Comparison of ENCODE assay signal across 14 cellular contexts in genomic region chr11:94147433-94147845, GRCh38. TPM values are rescaled to one million over a fixed set of nuclear protein-coding genes. Genes with fewer than 3 reads are reported as not detected.
DNase-seq lines count a peak whose midpoint lies in the region; ATAC-seq and TF ChIP-seq lines count a peak whose summit lies in the region.
"Had no signal": no experiment of that assay in that cellular context is flagged by ENCODE, and none has a peak within 500 bp of the region (broad histone marks: within the 10 kb centered on the region; RNA-seq: fewer than 3 reads in every experiment).

No MANE protein-coding gene starts in this region.

- no peak overlapping the region for H3K27ac ChIP-seq in ascending aorta
- H3K27ac ChIP-seq: coronary artery, GM23248 had no signal

- H3K27ac Mint-ChIP-seq in T-helper 1 cell treated with Interleukin-12 subunit alpha and Interleukin-12 subunit beta and Interleukin-4 antibody, amounts not matched to agents 30 μg/mL and 1 μg/mL, for 36 hours: no peak overlapping the region
- H3K27ac Mint-ChIP-seq in activated CD4-positive, alpha-beta T cell treated with anti-CD3 and anti-CD28 coated beads, Interleukin-2, amount 10 ng/mL, durations not matched to agents 24 days and 14 days: peak overlapping the region; percentile 82
- H3K27ac Mint-ChIP-seq in naive B cell: peak overlapping the region in 4 of 6 donors; percentile 26 to 90 (median 46)

- no peak overlapping the region for H3K4me3 ChIP-seq in ascending aorta
- H3K4me3 ChIP-seq: A549, coronary artery, GM23248, smooth muscle cell had no signal

- H3K4me1 ChIP-seq in ascending aorta: peaks cover 17 to 48% of the 10 kb centered on the region in 2 donors

- ATAC-seq in HG02678 (IDR thresholded peaks at IDR 0.05; ENCODE audit: unreplicated experiment) (peak; percentile 31), naive B cell (ENCODE audit: low read depth in 2 of 2) (no peak)
- ATAC-seq: A549 had no signal

- peaks cover 47% of the 10 kb centered on the region for H3K4me1 Mint-ChIP-seq in T-helper 1 cell treated with Interleukin-12 subunit alpha and Interleukin-12 subunit beta and Interleukin-4 antibody, amounts not matched to agents 30 μg/mL and 1 μg/mL, for 36 hours (ENCODE audit: low read depth)
- H3K4me1 Mint-ChIP-seq in activated CD4-positive, alpha-beta T cell treated with anti-CD3 and anti-CD28 coated beads, Interleukin-2, amount 10 ng/mL, durations not matched to agents 24 days and 14 days: peaks cover 83% of the 10 kb centered on the region
- peaks cover 85 to 87% (median 85%) of the 10 kb centered on the region in 3 donors for H3K4me1 Mint-ChIP-seq in naive B cell

- H3K9me3 ChIP-seq in ascending aorta: no peaks in the 10 kb centered on the region
- H3K9me3 ChIP-seq: A549 had no signal

- DNase-seq in T-helper 1 cell (no peak), naive B cell (no peak), medulla oblongata (ENCODE audit: extremely low spot score) (no peak), NCI-H2171 (lab: John Stamatoyannopoulos, UW) (no peak), ascending aorta (ENCODE audit: low spot score in 2 of 2) (no peak)
- peak; percentile 69 for DNase-seq in activated CD4-positive, alpha-beta T cell treated with anti-CD3 and anti-CD28 coated beads, Interleukin-2, amount 10 ng/mL, durations not matched to agents 24 days and 14 days
- DNase-seq: GM23248, mesenchymal stem cell, NCI-H1436 had no signal

- no peak for TF ChIP-seq CTCF in ascending aorta (IDR thresholded peaks at IDR 0.05)

- H3K36me3 Mint-ChIP-seq in T-helper 1 cell treated with Interleukin-12 subunit alpha and Interleukin-12 subunit beta and Interleukin-4 antibody, amounts not matched to agents 30 μg/mL and 1 μg/mL, for 36 hours (ENCODE audit: low read depth): peaks cover 4% of the 10 kb centered on the region
- H3K36me3 Mint-ChIP-seq in activated CD4-positive, alpha-beta T cell treated with anti-CD3 and anti-CD28 coated beads, Interleukin-2, amount 10 ng/mL, durations not matched to agents 24 days and 14 days (ENCODE audit: low read depth): peaks cover 7% of the 10 kb centered on the region
- H3K36me3 Mint-ChIP-seq in naive B cell: no peaks in the 10 kb centered on the region

- H3K36me3 ChIP-seq in ascending aorta: no peaks in the 10 kb centered on the region

- H3K9me3 Mint-ChIP-seq in T-helper 1 cell treated with Interleukin-12 subunit alpha and Interleukin-12 subunit beta and Interleukin-4 antibody, amounts not matched to agents 30 μg/mL and 1 μg/mL, for 36 hours: no peaks in the 10 kb centered on the region
- no peaks in the 10 kb centered on the region for H3K9me3 Mint-ChIP-seq in activated CD4-positive, alpha-beta T cell treated with anti-CD3 and anti-CD28 coated beads, Interleukin-2, amount 10 ng/mL, durations not matched to agents 24 days and 14 days
- no peaks in the 10 kb centered on the region for H3K9me3 Mint-ChIP-seq in naive B cell

- H3K4me3 Mint-ChIP-seq in T-helper 1 cell treated with Interleukin-12 subunit alpha and Interleukin-12 subunit beta and Interleukin-4 antibody, amounts not matched to agents 30 μg/mL and 1 μg/mL, for 36 hours: peak overlapping the region; percentile 66
- peak overlapping the region; percentile 69 for H3K4me3 Mint-ChIP-seq in activated CD4-positive, alpha-beta T cell treated with anti-CD3 and anti-CD28 coated beads, Interleukin-2, amount 10 ng/mL, durations not matched to agents 24 days and 14 days
- peak overlapping the region in 1 of 8 donors; percentile 7 for H3K4me3 Mint-ChIP-seq in naive B cell

- H3K27me3 Mint-ChIP-seq in T-helper 1 cell treated with Interleukin-12 subunit alpha and Interleukin-12 subunit beta and Interleukin-4 antibody, amounts not matched to agents 30 μg/mL and 1 μg/mL, for 36 hours (ENCODE audit: low read depth): no peaks in the 10 kb centered on the region
- H3K27me3 Mint-ChIP-seq in activated CD4-positive, alpha-beta T cell treated with anti-CD3 and anti-CD28 coated beads, Interleukin-2, amount 10 ng/mL, durations not matched to agents 24 days and 14 days: no peaks in the 10 kb centered on the region
- no peaks in the 10 kb centered on the region for H3K27me3 Mint-ChIP-seq in naive B cell

- H3K27me3 ChIP-seq in ascending aorta: no peaks in the 10 kb centered on the region

- intact Hi-C loops in activated CD4-positive, alpha-beta T cell treated with anti-CD3 and anti-CD28 coated beads, Interleukin-2, amount 10 ng/mL, durations not matched to agents 24 days and 14 days (cut with micrococcal nuclease): loop anchor here (1.0 to 5.0 kb wide), 3 partner anchors 12 to 610 kb away; no protein-coding TSS in a partner anchor
- intact Hi-C loops in ascending aorta (cut with DNase I): loop anchor here (10.0 kb wide), 1 partner anchor 927 kb away; no protein-coding TSS in a partner anchor

RNA-seq across cellular contexts. Expression of gene PANX1, which starts 18.8 kb away (rescaled TPM):
- total RNA-seq in activated CD4-positive, alpha-beta T cell treated with anti-CD3 and anti-CD28 coated beads, Interleukin-2, amount 10 ng/mL, durations not matched to agents 24 days and 14 days: 19.7 and 20.5 TPM in 2 replicates
- 10 to 100 TPM in 2 of 6 donors, 1 to 10 TPM in 4; 8.1 to 14.0 (median 9.4) TPM for polyA plus RNA-seq in naive B cell (ENCODE audit: low read depth in 6 of 6)
- 24.4 TPM for total RNA-seq in ascending aorta
